28 cellular contexts compared by ENCODE assay signal in genomic region chr14:64544607-64545312, GRCh38. TPM values are rescaled to one million over a fixed set of nuclear protein-coding genes. Genes with fewer than 3 reads are reported as not detected.
DNase-seq lines count a peak whose midpoint lies in the region; ATAC-seq, FAIRE-seq and TF ChIP-seq lines count a peak whose summit lies in the region.
"Had no signal": no experiment of that assay in that cellular context is flagged by ENCODE, and none has a peak within 500 bp of the region (broad histone marks: within the 10 kb centered on the region; RNA-seq: fewer than 3 reads in every experiment).

No MANE protein-coding gene starts in this region.

- H3K4me2 ChIP-seq in A549 (peak overlapping the region; percentile 83), mesenchymal stem cell (ENCODE audit: low read length, poor library complexity, severe bottlenecking) (no peak overlapping the region)

- H3K27me3 ChIP-seq in HUES6 (ENCODE audit: control insufficient read depth, insufficient read depth, low read length) = peaks cover 32% of the 10 kb centered on the region
- H3K27me3 ChIP-seq in esophagus muscularis mucosa = peaks cover 0 to 9% (median 0%) of the 10 kb centered on the region in 4 donors
- peaks cover 0 to 33% of the 10 kb centered on the region in 2 experiments for H3K27me3 ChIP-seq in mesenchymal stem cell (ENCODE audit: control insufficient read depth in 1 of 2, insufficient read depth in 1 of 2, low read length in 2 of 2)
- H3K27me3 ChIP-seq: upper lobe of left lung had no signal

- H3K23ac ChIP-seq in mesenchymal stem cell (ENCODE audit: low read length in 2 of 2) = no peak overlapping the region

- H2BK15ac ChIP-seq in mesenchymal stem cell (ENCODE audit: low read depth, poor library complexity, severe bottlenecking) = no peak overlapping the region

- no peak overlapping the region for H4K91ac ChIP-seq in mesenchymal stem cell (ENCODE audit: low read length)

- H3K36me3 ChIP-seq in HUES6 (ENCODE audit: control insufficient read depth, insufficient read depth, low read length) (no peaks in the 10 kb centered on the region), esophagus muscularis mucosa (peaks cover 0 to 7% (median 0%) of the 10 kb centered on the region in 4 donors), mesenchymal stem cell (ENCODE audit: control insufficient read depth in 1 of 2, insufficient read depth in 2 of 2, low read depth in 1 of 2, low read length in 2 of 2) (peaks cover 0 to 10% of the 10 kb centered on the region in 2 experiments)
- H3K36me3 ChIP-seq: lower lobe of right lung, neutrophil, prostate gland, upper lobe of left lung had no signal

- H3K9ac ChIP-seq in HUES6 (ENCODE audit: low read length) (no peak overlapping the region), mesenchymal stem cell (ENCODE audit: low read length) (no peak overlapping the region)

- no peak overlapping the region for H2BK5ac ChIP-seq in mesenchymal stem cell (ENCODE audit: low read depth, low read length, poor library complexity, severe bottlenecking)

- FAIRE-seq in A549 (lab: Jason Lieb, UNC) = no peak
- FAIRE-seq: GM12892, GM19239, TTC549 had no signal

- TF ChIP-seq EP300 in A549 (IDR thresholded peaks at IDR 0.05) = no peak
- no peak for TF ChIP-seq EP300 in esophagus muscularis mucosa (IDR thresholded peaks at IDR 0.05)

- TF ChIP-seq POLR2A in A549 (IDR thresholded peaks at IDR 0.05; ENCODE audit: low read length) = no peak
- TF ChIP-seq POLR2A in esophagus muscularis mucosa (IDR thresholded peaks at IDR 0.05; ENCODE audit: low read depth) = no peak

- H3K79me1 ChIP-seq in mesenchymal stem cell (replicated peaks; ENCODE audit: low read length, poor library complexity, severe bottlenecking) = no peaks in the 10 kb centered on the region

- H3K27ac ChIP-seq in A549 (no peak overlapping the region), HUES6 (ENCODE audit: low read depth, low read length) (no peak overlapping the region), esophagus muscularis mucosa (replicated peaks in 1 of 4) (peak overlapping the region; percentile 7 to 94 (median 16)), mesenchymal stem cell (ENCODE audit: low read length, poor library complexity, severe bottlenecking) (no peak overlapping the region)
- H3K27ac ChIP-seq: epithelial cell of prostate, lower lobe of right lung, neutrophil, prostate gland, upper lobe of left lung had no signal

- H2BK120ac ChIP-seq in mesenchymal stem cell (ENCODE audit: low read depth, low read length) = no peak overlapping the region

- intact Hi-C loops in esophagus muscularis mucosa (cut with DNase I) = no loop called here

- DNase-seq in A549 (ENCODE audit: low read depth in 1 of 2, low spot score in 1 of 2) (no peak), esophagus muscularis mucosa (ENCODE audit: extremely low spot score) (no peak), mesenchymal stem cell (peak; percentile 32), DMS53 (lab: John Stamatoyannopoulos, UW) (no peak), NCI-H446 (lab: John Stamatoyannopoulos, UW) (no peak), Kasumi-1 (lab: John Stamatoyannopoulos, UW) (no peak), NCI-H128 (lab: John Stamatoyannopoulos, UW; ENCODE audit: unreplicated experiment) (no peak)
- DNase-seq: activated CD4-positive, alpha-beta T cell treated with anti-CD3 and anti-CD28 coated beads for 4 hours; activated naive CD4-positive, alpha-beta T cell; activated T-cell treated with anti-CD3 and anti-CD28 coated beads, Interleukin-2, amount 50 U/mL, for 4 hours; effector CD4-positive, alpha-beta T cell; KBM-7; lower lobe of right lung; MM.1S; NCI-H1417 treated with DMSO at 0.1 percent for 48 hours; NCI-H2107; RPMI8226; stimulated activated CD4-positive, alpha-beta T cell treated with anti-CD3 and anti-CD28 coated beads, Interleukin-1b, Interleukin-23, amount 100 ng/mL, for 48 hours; upper lobe of left lung had no signal

- no peak for ATAC-seq in A549
- ATAC-seq: activated T-cell treated with anti-CD3 and anti-CD28 coated beads, Interleukin-2, amount 50 U/mL, for 4 hours; lower lobe of right lung had no signal

- no peak overlapping the region for H2AK5ac ChIP-seq in mesenchymal stem cell (ENCODE audit: low read length, severe bottlenecking)

- WGBS in A549 (ENCODE audit: missing lambda C conversion rate) = 88% methylated on average over 5 of the region's 5 CpGs
- 59% methylated on average over 5 of the region's 5 CpGs for WGBS in esophagus muscularis mucosa
- WGBS in mesenchymal stem cell = 68% methylated on average over 4 of the region's 5 CpGs

- CTCF ChIA-PET in A549 (lab: Yijun Ruan, JAX) = interaction anchor here (0.7 to 12.4 kb wide), 4 partner anchors 86 to 217 kb away, joined by 3 to 182 read pairs (median 8); no protein-coding TSS in a partner anchor

- no peak for TF ChIP-seq CTCF in A549 (IDR thresholded peaks at IDR 0.05)
- TF ChIP-seq CTCF in esophagus muscularis mucosa (IDR thresholded peaks at IDR 0.05) = no peak

- H3K4me3 ChIP-seq in A549 (peak overlapping the region; percentile 45), HUES6 (ENCODE audit: low read depth, low read length) (peak overlapping the region; percentile 63), esophagus muscularis mucosa (peak overlapping the region; percentile 68 to 70 (median 68)), mesenchymal stem cell (ENCODE audit: insufficient read depth in 1 of 2, low read depth in 1 of 2, low read length in 2 of 2) (no peak overlapping the region)
- H3K4me3 ChIP-seq: lower lobe of right lung, prostate gland had no signal

- H2BK12ac ChIP-seq in mesenchymal stem cell (ENCODE audit: low read length in 2 of 2) = no peak overlapping the region

- POLR2A ChIA-PET in A549 (lab: Yijun Ruan, JAX) = no interaction called here

- H3K4me1 ChIP-seq in A549 (peaks cover 21% of the 10 kb centered on the region; the same call in 2 of the 3 replicates), HUES6 (ENCODE audit: control insufficient read depth, insufficient read depth, low read length) (peaks cover 13% of the 10 kb centered on the region), esophagus muscularis mucosa (peaks cover 17 to 33% (median 25%) of the 10 kb centered on the region in 4 donors), mesenchymal stem cell (ENCODE audit: control insufficient read depth, insufficient read depth, low read depth, low read length) (peaks cover under 1% of the 10 kb centered on the region)
- H3K4me1 ChIP-seq: prostate gland had no signal

- no peak overlapping the region for H3K4ac ChIP-seq in mesenchymal stem cell (ENCODE audit: low read depth in 1 of 2, low read length in 2 of 2)

- H3K14ac ChIP-seq in mesenchymal stem cell (ENCODE audit: low read length in 2 of 2) = no peak overlapping the region

- no peak overlapping the region for H4K8ac ChIP-seq in mesenchymal stem cell (ENCODE audit: low read length)

- H2AFZ ChIP-seq in mesenchymal stem cell (ENCODE audit: low read depth, low read length) = no peak overlapping the region

- peaks cover 11% of the 10 kb centered on the region; the same call in 2 of the 3 replicates for H3K9me3 ChIP-seq in A549
- H3K9me3 ChIP-seq in HUES6 (ENCODE audit: control insufficient read depth, insufficient read depth, low read depth, low read length) = peaks cover 14% of the 10 kb centered on the region
- H3K9me3 ChIP-seq in esophagus muscularis mucosa = peaks cover 0 to 7% (median 0%) of the 10 kb centered on the region in 4 donors
- H3K9me3 ChIP-seq in mesenchymal stem cell (ENCODE audit: control insufficient read depth, low read length) = peaks cover 8% of the 10 kb centered on the region
- H3K9me3 ChIP-seq: prostate gland had no signal

- TF ChIP-seq RAD21 in A549 (conservative IDR thresholded peaks at IDR 0.05 in 1 of 2, IDR thresholded peaks at IDR 0.05 in 1 of 2) = no peak

- no peak overlapping the region for H3K18ac ChIP-seq in mesenchymal stem cell (ENCODE audit: low read depth in 1 of 2, low read length in 2 of 2)

TF ChIP-seq in A549, 52 proteins besides CTCF, POLR2A, EP300 and RAD21 (continues in another document):
- TF ChIP-seq POLR2AphosphoS2 (conservative IDR thresholded peaks at IDR 0.05; ENCODE audit: low read length) = no peak

RNA-seq across cellular contexts. Expression of gene HSPA2, which starts 4.2 kb away (rescaled TPM):
- 50.0 and 59.9 TPM in 2 replicates for polyA plus RNA-seq in A549 (2011; rRNA removed)
- polyA plus RNA-seq in A549 (2012; cell fraction: cytosol; rRNA removed) = 82.2 and 102 TPM in 2 replicates
- 122 and 164 TPM in 2 replicates for polyA plus RNA-seq in A549 (2012; cell fraction: nucleus; rRNA removed)
- 144 to 171 TPM (median 156 TPM) in 3 replicates for polyA plus RNA-seq in A549 (2017; fragmentation: RNase III; extraction: RNeasy Plus Mini Kit Qiagen cat#74134 plus additional on column Dnase treatment)
- 65.0 and 77.8 TPM in 2 replicates for polyA minus RNA-seq in A549 (2011; rRNA and poly(A)+ RNA removed)
- total RNA-seq in esophagus muscularis mucosa = 100 to 1,000 TPM; 196 to 334 (median 265) TPM
- polyA plus RNA-seq in mesenchymal stem cell (2013, experiment 1 of 2) = 2.0 TPM
- 2.4 TPM for polyA plus RNA-seq in mesenchymal stem cell (2013, experiment 2 of 2)

RNA-seq across cellular contexts. Expression of gene PPP1R36, which starts 5.0 kb away (rescaled TPM):
- polyA plus RNA-seq in A549 (2011; rRNA removed) = 0.26 and 0.47 TPM in 2 replicates
- polyA plus RNA-seq in A549 (2012; cell fraction: cytosol; rRNA removed) = 0.05 TPM in 1 of 2 replicates, not detected in the other
- 0.06 TPM in 1 of 2 replicates, not detected in the other for polyA plus RNA-seq in A549 (2012; cell fraction: nucleus; rRNA removed)
- 0.08 to 0.48 TPM (median 0.21 TPM) in 3 replicates for polyA plus RNA-seq in A549 (2017; fragmentation: RNase III; extraction: RNeasy Plus Mini Kit Qiagen cat#74134 plus additional on column Dnase treatment)
- 1.2 TPM in 1 of 2 replicates, not detected in the other for polyA minus RNA-seq in A549 (2011; rRNA and poly(A)+ RNA removed)
- total RNA-seq in esophagus muscularis mucosa = under 1 TPM in 3 of 4 donors, not detected in 1; 0.34 to 0.83 (median 0.71) TPM
- 0.91 TPM for polyA plus RNA-seq in mesenchymal stem cell (2013, experiment 1 of 2)
- polyA plus RNA-seq in mesenchymal stem cell (2013, experiment 2 of 2) = 0.70 TPM
- total RNA-seq: A172; activated T-cell treated with anti-CD3 and anti-CD28 coated beads, Interleukin-2, amount 50 U/mL, for 4 hours; T-helper 1 cell treated with Interleukin-12 subunit alpha and Interleukin-12 subunit beta and Interleukin-4 antibody, amounts not matched to agents 30 ng/mL and 1 ng/mL, for 36 hours had no signal

RNA-seq across cellular contexts. Expression of gene ZBTB1, which starts 40.2 kb away (rescaled TPM):
- 37.1 and 49.2 TPM in 2 replicates for polyA plus RNA-seq in A549 (2011; rRNA removed)
- polyA plus RNA-seq in A549 (2012; cell fraction: cytosol; rRNA removed) = 7.1 and 7.4 TPM in 2 replicates
- polyA plus RNA-seq in A549 (2012; cell fraction: nucleus; rRNA removed) = 7.8 and 11.0 TPM in 2 replicates
- 31.3 to 38.4 TPM (median 33.8 TPM) in 3 replicates for polyA plus RNA-seq in A549 (2017; fragmentation: RNase III; extraction: RNeasy Plus Mini Kit Qiagen cat#74134 plus additional on column Dnase treatment)
- 23.6 and 25.0 TPM in 2 replicates for polyA minus RNA-seq in A549 (2011; rRNA and poly(A)+ RNA removed)
- total RNA-seq in esophagus muscularis mucosa = 10 to 100 TPM; 31.4 to 41.9 (median 35.3) TPM
- polyA plus RNA-seq in mesenchymal stem cell (2013, experiment 1 of 2) = 26.9 TPM
- polyA plus RNA-seq in mesenchymal stem cell (2013, experiment 2 of 2) = 27.7 TPM

RNA-seq across cellular contexts. Expression of gene ZBTB25, which starts 41.1 kb away (rescaled TPM):
- polyA plus RNA-seq in A549 (2011; rRNA removed) (15.0 and 16.1 TPM in 2 replicates), A549 (2017; fragmentation: RNase III; extraction: RNeasy Plus Mini Kit Qiagen cat#74134 plus additional on column Dnase treatment) (4.6 to 5.4 TPM (median 5.3 TPM) in 3 replicates)
- 5.1 and 5.5 TPM in 2 replicates for polyA plus RNA-seq in A549 (2012; cell fraction: cytosol; rRNA removed)
- polyA plus RNA-seq in A549 (2012; cell fraction: nucleus; rRNA removed) = 4.8 and 5.5 TPM in 2 replicates
- polyA minus RNA-seq in A549 (2011; rRNA and poly(A)+ RNA removed) = 21.9 and 29.5 TPM in 2 replicates
- total RNA-seq in esophagus muscularis mucosa = 10 to 100 TPM in 2 of 4 donors, 1 to 10 TPM in 2; 7.3 to 13.3 (median 10.4) TPM
- 5.2 TPM for polyA plus RNA-seq in mesenchymal stem cell (2013, experiment 1 of 2)
- polyA plus RNA-seq in mesenchymal stem cell (2013, experiment 2 of 2) = 5.1 TPM

Comparison
In these comparisons a context has a peak if more than half of its experiments do, and no peak if none do; other contexts are left out.
1. H3K27ac ChIP-seq: peak in esophagus muscularis mucosa (4 of 4); none in A549 (0 of 2), HUES6 (single experiment) and mesenchymal stem cell (single experiment).
2. H3K4me3 ChIP-seq: peak in A549 (single experiment), HUES6 (single experiment) and esophagus muscularis mucosa (4 of 4); none in mesenchymal stem cell (0 of 2).